8 cellular contexts compared by ENCODE assay signal in the genomic region with DNA sequence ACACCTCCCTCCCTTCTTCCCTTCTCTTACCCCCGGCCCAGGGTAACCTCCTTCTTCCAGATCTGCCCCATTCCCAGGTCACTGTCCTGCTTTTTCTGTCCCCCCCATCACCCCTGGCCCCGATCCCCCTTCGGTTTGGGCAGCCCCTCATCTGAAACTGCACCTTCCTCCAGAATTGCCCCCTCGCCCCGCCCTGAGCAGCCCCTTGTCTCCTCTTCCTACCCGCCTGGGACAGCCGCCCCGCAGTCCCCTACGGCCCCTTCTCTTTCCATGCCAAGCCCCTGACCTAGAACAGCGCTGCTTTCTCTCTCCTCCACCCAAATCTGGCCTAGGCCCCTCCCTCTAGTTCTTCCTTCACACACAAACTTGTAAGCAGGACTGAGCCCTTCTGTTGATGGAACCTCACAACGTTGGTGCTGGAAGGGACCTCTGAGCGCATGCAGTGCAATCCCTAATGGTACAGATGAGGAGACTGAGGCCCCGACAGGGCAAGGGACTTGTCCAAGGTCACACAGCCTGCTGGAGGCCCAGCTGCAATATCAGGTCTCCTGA. TPM values are rescaled to one million over a fixed set of nuclear protein-coding genes. Genes with fewer than 3 reads are reported as not detected.
DNase-seq lines count a peak whose midpoint lies in the region; ATAC-seq and TF ChIP-seq lines count a peak whose summit lies in the region.

No MANE protein-coding gene starts in this region.

- peak overlapping the region; percentile 64 for H3K9ac ChIP-seq in rectal smooth muscle tissue (ENCODE audit: low read length)

- H3K9me3 Mint-ChIP-seq in activated T-cell treated with anti-CD3 and anti-CD28 coated beads, Interleukin-2, amount 50 U/mL, for 24 hours = no peaks in the 10 kb centered on the region

- peak; percentile 14 for DNase-seq in activated naive CD4-positive, alpha-beta T cell treated with Interleukin-2 at 50 U/mL for 16 hours
- no peak for DNase-seq in activated naive CD4-positive, alpha-beta T cell (lab: John Stamatoyannopoulos, UW)
- DNase-seq in activated T-cell treated with anti-CD3 and anti-CD28 coated beads, Interleukin-2, amount 50 U/mL, for 24 hours = peak; percentile 47
- DNase-seq in NCI-H2171 treated with DMSO at 0.1 percent for 48 hours (lab: John Stamatoyannopoulos, UW) (no peak), HK-2 (ENCODE audit: unreplicated experiment) (no peak)

- TF ChIP-seq POLR2A in gastroesophageal sphincter (IDR thresholded peaks at IDR 0.05) = no peak

- H3K4me3 Mint-ChIP-seq in activated T-cell treated with anti-CD3 and anti-CD28 coated beads, Interleukin-2, amount 50 U/mL, for 24 hours = peak overlapping the region; percentile 84

- no peaks in the 10 kb centered on the region for H3K27me3 Mint-ChIP-seq in activated T-cell treated with anti-CD3 and anti-CD28 coated beads, Interleukin-2, amount 50 U/mL, for 24 hours

- H3K27me3 ChIP-seq in gastroesophageal sphincter (no peaks in the 10 kb centered on the region), rectal smooth muscle tissue (ENCODE audit: control insufficient read depth, insufficient read depth, low read length) (no peaks in the 10 kb centered on the region)

- H3K36me3 Mint-ChIP-seq in activated T-cell treated with anti-CD3 and anti-CD28 coated beads, Interleukin-2, amount 50 U/mL, for 24 hours (ENCODE audit: low read depth) = peaks cover 41% of the 10 kb centered on the region

- H3K4me3 ChIP-seq in gastroesophageal sphincter (peak overlapping the region; percentile 68 to 70), rectal smooth muscle tissue (ENCODE audit: low read length) (peak overlapping the region; percentile 60)

- peaks cover 60% of the 10 kb centered on the region for H3K4me1 Mint-ChIP-seq in activated T-cell treated with anti-CD3 and anti-CD28 coated beads, Interleukin-2, amount 50 U/mL, for 24 hours (ENCODE audit: low read depth)

- no peak for TF ChIP-seq CTCF in gastroesophageal sphincter (IDR thresholded peaks at IDR 0.05)

- H3K9me3 ChIP-seq in gastroesophageal sphincter = no peaks in the 10 kb centered on the region

- H3K36me3 ChIP-seq in gastroesophageal sphincter = peaks cover 0 to 13% of the 10 kb centered on the region in 2 donors
- peaks cover 2% of the 10 kb centered on the region for H3K36me3 ChIP-seq in rectal smooth muscle tissue (ENCODE audit: control insufficient read depth, insufficient read depth, low read length)

- WGBS in gastroesophageal sphincter (ENCODE audit: low coverage in 1 of 2), 2 donors = 3 to 23% methylated on average over 2 to 6 of the region's 13 CpGs

- H3K27ac ChIP-seq in gastroesophageal sphincter (peak overlapping the region; percentile 80 to 94 (median 88)), rectal smooth muscle tissue (ENCODE audit: low read depth, low read length) (peak overlapping the region; percentile 79)

- H3K4me1 ChIP-seq in gastroesophageal sphincter (peaks cover 0 to 59% (median 40%) of the 10 kb centered on the region in 3 donors), rectal smooth muscle tissue (ENCODE audit: control insufficient read depth, insufficient read depth, low read length) (peaks cover 3% of the 10 kb centered on the region)

- peak overlapping the region; percentile 87 for H3K27ac Mint-ChIP-seq in activated T-cell treated with anti-CD3 and anti-CD28 coated beads, Interleukin-2, amount 50 U/mL, for 24 hours

- ATAC-seq in gastroesophageal sphincter (no peak), GM21360 (IDR thresholded peaks at IDR 0.05; ENCODE audit: unreplicated experiment) (no peak)

- no peak for TF ChIP-seq EP300 in gastroesophageal sphincter (IDR thresholded peaks at IDR 0.05)

RNA-seq across cellular contexts. Expression of a gene that starts 0.6 kb away (rescaled TPM):
- 10 to 100 TPM; 30.0 to 45.1 (median 36.3) TPM for total RNA-seq in gastroesophageal sphincter

RNA-seq across cellular contexts. Expression of a gene that starts 6.0 kb away (rescaled TPM):
- total RNA-seq in gastroesophageal sphincter = 10 to 100 TPM in 3 of 4 donors, 1 to 10 TPM in 1; 9.8 to 23.5 (median 21.2) TPM

RNA-seq across cellular contexts. Expression of a gene that starts 24.4 kb away (rescaled TPM):
- 1 to 10 TPM in 3 of 4 donors, not detected in 1; 2.6 to 3.6 (median 2.6) TPM for total RNA-seq in gastroesophageal sphincter

RNA-seq across cellular contexts. Expression of a gene that starts 28.7 kb away (rescaled TPM):
- total RNA-seq in gastroesophageal sphincter = 10 to 100 TPM; 56.0 to 62.1 (median 58.3) TPM

RNA-seq across cellular contexts. Expression of a gene that starts 29.0 kb away (rescaled TPM):
- 100 to 1,000 TPM in 3 of 4 donors, 10 to 100 TPM in 1; 96.9 to 145 (median 129) TPM for total RNA-seq in gastroesophageal sphincter

Comparison
In these comparisons a context has a peak if more than half of its experiments do, and no peak if none do; other contexts are left out.
1. DNase-seq: peak in activated naive CD4-positive, alpha-beta T cell treated with Interleukin-2 at 50 U/mL for 16 hours (single experiment) and activated T-cell treated with anti-CD3 and anti-CD28 coated beads, Interleukin-2, amount 50 U/mL, for 24 hours (single experiment); none in activated naive CD4-positive, alpha-beta T cell (0 of 4), NCI-H2171 treated with DMSO at 0.1 percent for 48 hours (single experiment) and HK-2 (single experiment).